In genomic region chr1:179094826-179095225, GRCh38 we compare ENCODE assay signal across 24 cellular contexts. TPM values are rescaled to one million over a fixed set of nuclear protein-coding genes. Genes with fewer than 3 reads are reported as not detected.
A peak's percentile ranks its signal among the peaks of the same experiment; 100 is the strongest.
DNase-seq lines count a peak whose midpoint lies in the region; ATAC-seq and TF ChIP-seq lines count a peak whose summit lies in the region.
"Had no signal": no experiment of that assay in that cellular context is flagged by ENCODE, and none has a peak within 500 bp of the region (broad histone marks: within the 10 kb centered on the region; RNA-seq: fewer than 3 reads in every experiment).

No MANE protein-coding gene starts in this region.

- peak overlapping the region; percentile 17 for H3K27ac Mint-ChIP-seq in activated T-helper 17 cell treated with anti-CD3 and anti-CD28 coated beads, Interleukin-2, amount 50 U/mL, for 72 hours
- H3K27ac Mint-ChIP-seq: activated naive CD8-positive, alpha-beta T cell; activated T-helper 2 cell treated with anti-CD3 and anti-CD28 coated beads, Interferon-gamma antibody, Interleukin-2, Interleukin-4, amounts not matched to agents 10 μg/mL and 5 μg/mL and 100 μg/mL, durations not matched to agents 14 hours and 24 hours and 36 hours; natural killer cell had no signal

- H3K27ac ChIP-seq in left ventricle myocardium inferior (replicated peaks) = peak overlapping the region; percentile 53
- no peak overlapping the region for H3K27ac ChIP-seq in upper lobe of right lung
- no peak overlapping the region for H3K27ac ChIP-seq in testis
- H3K27ac ChIP-seq: HL-60, ovary had no signal

- H3K36me3 ChIP-seq in left ventricle myocardium inferior (peaks cover 34% of the 10 kb centered on the region), upper lobe of right lung (peaks cover 65% of the 10 kb centered on the region), testis (ENCODE audit: low read depth, missing control alignments) (no peaks in the 10 kb centered on the region)
- H3K36me3 ChIP-seq: ovary had no signal

- H3K9me3 Mint-ChIP-seq in activated T-helper 17 cell treated with anti-CD3 and anti-CD28 coated beads, Interleukin-2, amount 50 U/mL, for 72 hours = no peaks in the 10 kb centered on the region
- H3K9me3 Mint-ChIP-seq: activated T-helper 2 cell treated with anti-CD3 and anti-CD28 coated beads, Interferon-gamma antibody, Interleukin-2, Interleukin-4, amounts not matched to agents 10 μg/mL and 5 μg/mL and 100 μg/mL, durations not matched to agents 14 hours and 24 hours and 36 hours; natural killer cell; stimulated activated naive CD8-positive, alpha-beta T cell treated with anti-CD3 and anti-CD28 coated beads, Interleukin-15, amount 100 ng/mL, for 72 hours had no signal

- H3K4me3 ChIP-seq in left ventricle myocardium inferior (no peak overlapping the region), upper lobe of right lung (no peak overlapping the region), testis (no peak overlapping the region)
- H3K4me3 ChIP-seq: ovary had no signal

- no peak overlapping the region for H3K4me3 Mint-ChIP-seq in activated T-helper 17 cell treated with anti-CD3 and anti-CD28 coated beads, Interleukin-2, amount 50 U/mL, for 72 hours
- H3K4me3 Mint-ChIP-seq: activated naive CD8-positive, alpha-beta T cell; natural killer cell; stimulated activated naive CD8-positive, alpha-beta T cell treated with anti-CD3 and anti-CD28 coated beads, Interleukin-15, amount 100 ng/mL, for 72 hours had no signal

- no peaks in the 10 kb centered on the region for H3K4me1 Mint-ChIP-seq in activated T-helper 17 cell treated with anti-CD3 and anti-CD28 coated beads, Interleukin-2, amount 50 U/mL, for 72 hours

- TF ChIP-seq CTCF in left ventricle myocardium inferior (IDR thresholded peaks at IDR 0.05; ENCODE audit: borderline replicate concordance) (no peak), upper lobe of right lung (IDR thresholded peaks at IDR 0.05) (no peak), testis (IDR thresholded peaks at IDR 0.05) (no peak)

- intact Hi-C loops in left ventricle myocardium inferior (cut with micrococcal nuclease) (loop anchor here (10.0 kb wide), 1 partner anchor 100 kb away; no protein-coding TSS in a partner anchor), left ventricle myocardium superior (cut with micrococcal nuclease) (no loop called here), upper lobe of right lung (cut with DNase I) (no loop called here), testis (cut with DNase I; ENCODE audit: low total_unique reads) (no loop called here)

- no peaks in the 10 kb centered on the region for H3K27me3 Mint-ChIP-seq in activated T-helper 17 cell treated with anti-CD3 and anti-CD28 coated beads, Interleukin-2, amount 50 U/mL, for 72 hours
- H3K27me3 Mint-ChIP-seq: activated naive CD8-positive, alpha-beta T cell; stimulated activated naive CD8-positive, alpha-beta T cell treated with anti-CD3 and anti-CD28 coated beads, Interleukin-15, amount 100 ng/mL, for 72 hours had no signal

- H3K9me3 ChIP-seq in left ventricle myocardium inferior (replicated peaks) = no peaks in the 10 kb centered on the region
- H3K9me3 ChIP-seq in upper lobe of right lung = no peaks in the 10 kb centered on the region
- H3K9me3 ChIP-seq in testis = no peaks in the 10 kb centered on the region
- H3K9me3 ChIP-seq: ovary had no signal

- H3K4me1 ChIP-seq in left ventricle myocardium inferior = peaks cover 47% of the 10 kb centered on the region
- H3K4me1 ChIP-seq in upper lobe of right lung = peaks cover 19% of the 10 kb centered on the region
- peaks cover 21% of the 10 kb centered on the region for H3K4me1 ChIP-seq in testis

- no peaks in the 10 kb centered on the region for H3K27me3 ChIP-seq in left ventricle myocardium inferior (ENCODE audit: low read depth)
- no peaks in the 10 kb centered on the region for H3K27me3 ChIP-seq in upper lobe of right lung
- H3K27me3 ChIP-seq in testis = no peaks in the 10 kb centered on the region
- H3K27me3 ChIP-seq: ovary had no signal

- no peak for ATAC-seq in left ventricle myocardium superior
- ATAC-seq in activated T-helper 17 cell treated with anti-CD3 and anti-CD28 coated beads, Interleukin-2, amount 50 U/mL, for 72 hours (replicated peaks) = no peak
- ATAC-seq in upper lobe of right lung = peak; percentile 32
- ATAC-seq: natural killer cell; sciatic nerve; SK-N-SH treated with all-trans-retinoic acid at 6 μM for 48 hours; stimulated activated naive CD8-positive, alpha-beta T cell treated with anti-CD3 and anti-CD28 coated beads, Interleukin-15, amount 100 ng/mL, for 72 hours had no signal

- 48 to 73% methylated on average over 4 to 5 of the region's 5 CpGs for WGBS in testis, 2 donors

- peaks cover 62% of the 10 kb centered on the region for H3K36me3 Mint-ChIP-seq in activated T-helper 17 cell treated with anti-CD3 and anti-CD28 coated beads, Interleukin-2, amount 50 U/mL, for 72 hours (ENCODE audit: low read depth)
- H3K36me3 Mint-ChIP-seq: activated naive CD8-positive, alpha-beta T cell; natural killer cell had no signal

- TF ChIP-seq POLR2A in testis (IDR thresholded peaks at IDR 0.05) = no peak

- no peak for DNase-seq in left ventricle myocardium inferior
- no peak for DNase-seq in left ventricle myocardium superior
- DNase-seq in mucosa of gallbladder (ENCODE audit: low spot score) = peak; percentile 51
- no peak for DNase-seq in upper lobe of right lung
- DNase-seq in testis = no peak
- DNase-seq in occipital lobe (lab: John Stamatoyannopoulos, UW) = no peak
- no peak for DNase-seq in activated CD4-positive, alpha-beta T cell treated with anti-CD3 and anti-CD28 coated beads for 1 hour
- DNase-seq: activated CD4-positive, alpha-beta T cell treated with anti-CD3 and anti-CD28 coated beads, Interleukin-2, amount 50 U/mL, for 1 hour; aorta; head of caudate nucleus; kidney glomerular epithelial cell; natural killer cell; NCI-H1105 treated with DMSO at 0.1 percent for 48 hours; NCI-H2029 treated with DMSO at 0.1 percent for 48 hours; NCI-H2227 treated with DMSO at 0.1 percent for 48 hours; ovary; stimulated activated naive CD8-positive, alpha-beta T cell treated with anti-CD3 and anti-CD28 coated beads, Interleukin-15, amount 100 ng/mL, for 72 hours; T-helper 2 cell had no signal

RNA-seq across cellular contexts. Expression of gene TOR3A, which starts 13.0 kb away (rescaled TPM):
- total RNA-seq in left ventricle myocardium inferior = 9.6 TPM
- total RNA-seq in left ventricle myocardium superior = 8.7 TPM
- 10 to 100 TPM; 19.0 to 45.2 TPM for total RNA-seq in activated T-helper 17 cell treated with anti-CD3 and anti-CD28 coated beads, Interleukin-2, amount 50 U/mL, for 72 hours
- 31.1 TPM for total RNA-seq in mucosa of gallbladder
- total RNA-seq in upper lobe of right lung = 23.0 TPM
- total RNA-seq in testis = 10 to 100 TPM; 16.3 to 17.6 TPM
- 10.1 TPM for polyA plus RNA-seq in testis (ENCODE audit: insufficient read depth, low read depth, low replicate concordance)
- 15.9 TPM for total RNA-seq in occipital lobe
